Comparison of ENCODE assay signal across 8 cellular contexts in the genomic region with DNA sequence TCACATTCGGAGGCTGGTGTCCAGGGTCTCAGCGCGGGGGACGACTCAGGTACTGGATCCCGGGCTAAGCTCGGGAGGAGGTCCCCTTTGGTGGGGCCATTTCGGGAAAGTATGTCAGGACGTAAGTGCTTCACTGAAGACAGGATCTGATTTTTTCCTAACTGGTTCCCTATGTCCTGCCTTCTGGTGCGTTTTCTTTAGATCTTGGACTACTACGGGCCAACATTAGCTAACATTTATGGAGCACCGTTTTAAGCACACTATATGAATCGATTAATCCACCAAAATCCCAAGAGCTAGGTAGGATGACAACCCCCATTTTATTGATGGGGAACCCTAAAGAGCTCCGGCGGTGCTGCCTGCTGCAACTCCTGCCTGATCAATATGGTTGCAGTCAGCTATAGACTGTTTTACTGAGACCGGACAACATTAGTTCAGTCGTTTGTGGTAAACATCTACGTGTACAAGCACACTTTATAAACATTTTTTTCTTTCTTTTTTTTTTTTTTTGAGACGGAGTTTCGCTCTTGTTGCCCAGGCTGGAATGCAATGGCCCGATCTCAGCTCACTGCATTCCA. TPM values are rescaled to one million over a fixed set of nuclear protein-coding genes. Genes with fewer than 3 reads are reported as not detected.
A peak's percentile ranks its signal among the peaks of the same experiment; 100 is the strongest.
DNase-seq lines count a peak whose midpoint lies in the region; ATAC-seq and TF ChIP-seq lines count a peak whose summit lies in the region.

No MANE protein-coding gene starts in this region.

- H3K18ac ChIP-seq in H9 (ENCODE audit: insufficient read length, low read depth, low read length): peak overlapping the region; percentile 99

- CTCF ChIA-PET in A673 (lab: Charles Lee): interaction anchor here (0.5 to 1.2 kb wide), 4 partner anchors 24 to 103 kb away, joined by 3 read pairs; a partner anchor contains a TSS

- TF ChIP-seq CTCF in A673 (conservative IDR thresholded peaks at IDR 0.05; ENCODE audit: low read depth, low read length) (no peak), H9 (conservative IDR thresholded peaks at IDR 0.05) (no peak)

- H3K9ac ChIP-seq in H9 (ENCODE audit: extremely low read depth, insufficient read length, low read length) (peak overlapping the region; percentile 100), iPS-20b (ENCODE audit: low read depth, low read length) (peak overlapping the region; percentile 100), subcutaneous abdominal adipose tissue (ENCODE audit: low read length in 5 of 5) (peak overlapping the region in 4 of 5 donors; percentile 74 to 91 (median 83))

- no CpG with 5 or more reads among the region's 20 CpGs for WGBS in H9 (ENCODE audit: extremely low coverage, insufficient read length, low lambda C conversion rate)

- H2BK12ac ChIP-seq in H9 (ENCODE audit: insufficient read length, low read depth, low read length): no peak overlapping the region

- H3K9me3 Mint-ChIP-seq in H9: peaks cover 6 to 10% of the 10 kb centered on the region in 2 experiments; a peak in 4 of 5 replicates
- H3K9me3 Mint-ChIP-seq in activated T-helper 17 cell treated with anti-CD3 and anti-CD28 coated beads, Interleukin-2, amount 50 U/mL, for 72 hours: no peaks in the 10 kb centered on the region

- no peaks in the 10 kb centered on the region for H3K27me3 ChIP-seq in A673 (replicated peaks; ENCODE audit: insufficient read depth, low read depth, low read length, poor library complexity)
- H3K27me3 ChIP-seq in H9 (ENCODE audit: insufficient read depth, low read length): no peaks in the 10 kb centered on the region
- H3K27me3 ChIP-seq in iPS-20b (ENCODE audit: insufficient read depth, low read length): no peaks in the 10 kb centered on the region
- H3K27me3 ChIP-seq in subcutaneous abdominal adipose tissue (ENCODE audit: control insufficient read depth in 5 of 5, insufficient read depth in 4 of 5, low read length in 5 of 5): no peaks in the 10 kb centered on the region

- H3K56ac ChIP-seq in H9 (ENCODE audit: insufficient read length, low read depth, low read length): peak overlapping the region; percentile 90

- no peak overlapping the region for H3K23ac ChIP-seq in H9 (ENCODE audit: insufficient read length, low read depth, low read length)

- H3K36me3 ChIP-seq in A673 (ENCODE audit: insufficient read depth, low read length, poor library complexity, severe bottlenecking) (peaks cover 38% of the 10 kb centered on the region), iPS-20b (ENCODE audit: insufficient read depth, low read depth, low read length) (peaks cover 60% of the 10 kb centered on the region), subcutaneous abdominal adipose tissue (ENCODE audit: control insufficient read depth in 5 of 5, insufficient read depth in 5 of 5, low read length in 5 of 5) (peaks cover 22 to 31% (median 27%) of the 10 kb centered on the region in 5 donors)

- POLR2A ChIA-PET in A673 (lab: Charles Lee; ENCODE audit: low non-redundant PET): interaction anchor here (0.6 to 3.6 kb wide), 5 partner anchors 8 to 184 kb away, joined by 4 to 27 read pairs (median 5); a partner anchor contains a TSS

- intact Hi-C loops in A673 (cut with micrococcal nuclease; ENCODE audit: unreplicated experiment): loop anchor here (5.0 to 10.0 kb wide), 2 partner anchors 124 to 262 kb away; a partner anchor contains a TSS

- H4K20me1 ChIP-seq in H9 (ENCODE audit: control insufficient read depth, insufficient read depth, insufficient read length): no peaks in the 10 kb centered on the region

- no peak overlapping the region for H4K8ac ChIP-seq in H9 (replicated peaks; ENCODE audit: insufficient read length, low read depth, low read length)

- peak overlapping the region; percentile 93 for H4K5ac ChIP-seq in H9 (ENCODE audit: insufficient read length, low read depth, low read length)

- peak overlapping the region; percentile 70 for H3K4me3 ChIP-seq in A673 (ENCODE audit: low read depth, low read length, poor library complexity, severe bottlenecking)
- peak overlapping the region; percentile 91 for H3K4me3 ChIP-seq in iPS-20b (ENCODE audit: low read length)
- peak overlapping the region; percentile 79 to 93 (median 87) for H3K4me3 ChIP-seq in subcutaneous abdominal adipose tissue (ENCODE audit: low read depth in 1 of 5, low read length in 5 of 5)

- no peak for ATAC-seq in activated T-helper 17 cell treated with anti-CD3 and anti-CD28 coated beads, Interleukin-2, amount 50 U/mL, for 72 hours (replicated peaks)
- ATAC-seq in HG03469 (IDR thresholded peaks at IDR 0.05; ENCODE audit: unreplicated experiment): no peak

- peak overlapping the region; percentile 28; the same call in 1 of the 2 replicates for H3K4ac ChIP-seq in H9 (ENCODE audit: low read depth, low read length)

- H2BK120ac ChIP-seq in H9 (ENCODE audit: low read depth, low read length, poor library complexity, severe bottlenecking): peak overlapping the region; percentile 29

- no peak overlapping the region for H3T11ph ChIP-seq in H9 (ENCODE audit: low read length)

- peak overlapping the region; percentile 98 to 100 (median 99) for H3K27ac Mint-ChIP-seq in H9
- H3K27ac Mint-ChIP-seq in activated T-helper 17 cell treated with anti-CD3 and anti-CD28 coated beads, Interleukin-2, amount 50 U/mL, for 72 hours: peak overlapping the region; percentile 96

- BruUV-seq in A673 (replicated peaks; lab: Mats Ljungman, UMichigan): TSS peak; percentile 85

- no peaks in the 10 kb centered on the region for H3K79me1 ChIP-seq in H9 (ENCODE audit: insufficient read depth, low read depth, low read length, poor library complexity, severe bottlenecking)

- peak overlapping the region; percentile 99 for H3K4me3 Mint-ChIP-seq in H9
- H3K4me3 Mint-ChIP-seq in activated T-helper 17 cell treated with anti-CD3 and anti-CD28 coated beads, Interleukin-2, amount 50 U/mL, for 72 hours: peak overlapping the region; percentile 98

- H2BK15ac ChIP-seq in H9 (ENCODE audit: low read depth, low read length): no peak overlapping the region

- H3K36me3 Mint-ChIP-seq in H9 (ENCODE audit: insufficient read depth in 1 of 3, low read depth in 3 of 3): peaks cover 56 to 79% (median 59%) of the 10 kb centered on the region in 3 experiments
- peaks cover 61% of the 10 kb centered on the region for H3K36me3 Mint-ChIP-seq in activated T-helper 17 cell treated with anti-CD3 and anti-CD28 coated beads, Interleukin-2, amount 50 U/mL, for 72 hours (ENCODE audit: low read depth)

- H2AK5ac ChIP-seq in H9 (ENCODE audit: insufficient read length, low read length): no peak overlapping the region

- H3K4me2 ChIP-seq in H9 (ENCODE audit: insufficient read depth, insufficient read length, low read length): peak overlapping the region; percentile 98

- no peak overlapping the region for H2AFZ ChIP-seq in H9 (ENCODE audit: low read length)

- H4K91ac ChIP-seq in H9 (ENCODE audit: insufficient read length, low read depth, low read length): peak overlapping the region; percentile 32

- peaks cover 4% of the 10 kb centered on the region; the same call in 1 of the 2 replicates for H3K27me3 Mint-ChIP-seq in H9 (ENCODE audit: low read depth)
- H3K27me3 Mint-ChIP-seq in activated T-helper 17 cell treated with anti-CD3 and anti-CD28 coated beads, Interleukin-2, amount 50 U/mL, for 72 hours: no peaks in the 10 kb centered on the region

- H3K9me3 ChIP-seq in A673 (ENCODE audit: low read depth, low read length, poor library complexity, severe bottlenecking) (no peaks in the 10 kb centered on the region), H9 (ENCODE audit: control insufficient read depth, low read depth, low read length) (no peaks in the 10 kb centered on the region), iPS-20b (ENCODE audit: insufficient read depth, low read depth, low read length) (peaks cover 8% of the 10 kb centered on the region; the same call in 1 of the 2 replicates), subcutaneous abdominal adipose tissue (ENCODE audit: control insufficient read depth in 5 of 5, low read length in 5 of 5) (no peaks in the 10 kb centered on the region)

- H3K27ac ChIP-seq in A673 (ENCODE audit: low read depth, low read length, poor library complexity, severe bottlenecking): peak overlapping the region; percentile 92
- peak overlapping the region; percentile 72 for H3K27ac ChIP-seq in H9 (ENCODE audit: insufficient read length, low read depth, low read length)
- H3K27ac ChIP-seq in iPS-20b (ENCODE audit: low read length): peak overlapping the region; percentile 93
- peak overlapping the region; percentile 85 for H3K27ac ChIP-seq in subcutaneous abdominal adipose tissue (ENCODE audit: low read depth, low read length)

- H3K23me2 ChIP-seq in H9 (ENCODE audit: insufficient read length, low read depth, low read length, poor library complexity, severe bottlenecking): peaks cover 20% of the 10 kb centered on the region

- H3K79me2 ChIP-seq in H9 (ENCODE audit: insufficient read depth, low read length): peaks cover 57% of the 10 kb centered on the region

- H3K4me1 ChIP-seq in A673 (ENCODE audit: insufficient read depth, low read length, poor library complexity, severe bottlenecking) (peaks cover 20% of the 10 kb centered on the region), H9 (ENCODE audit: insufficient read depth, low read length) (no peaks in the 10 kb centered on the region; the same call in none of the 2 replicates), iPS-20b (ENCODE audit: insufficient read depth, low read length) (peaks cover 9% of the 10 kb centered on the region; the same call in 1 of the 2 replicates), subcutaneous abdominal adipose tissue (ENCODE audit: control insufficient read depth in 5 of 5, insufficient read depth in 5 of 5, low read length in 5 of 5) (peaks cover 2 to 41% (median 35%) of the 10 kb centered on the region in 5 donors)

- peak overlapping the region; percentile 87 for H2BK5ac ChIP-seq in H9 (ENCODE audit: insufficient read length, low read length)

- no peak overlapping the region for H2BK20ac ChIP-seq in H9 (ENCODE audit: low read depth, low read length, poor library complexity, severe bottlenecking)

- DNase-seq in A673 (ENCODE audit: low spot score) (no peak), H9 (no peak), NCI-H524 (lab: John Stamatoyannopoulos, UW) (no peak)
- DNase-seq in stimulated activated CD4-positive, alpha-beta T cell treated with anti-CD3 and anti-CD28 coated beads, Interleukin-4, amount 100 ng/mL, for 24 hours: no peak

- H3K14ac ChIP-seq in H9 (ENCODE audit: insufficient read depth, low read length): peak overlapping the region; percentile 99

- H3K4me1 Mint-ChIP-seq in H9: peaks cover 54 to 66% of the 10 kb centered on the region in 2 experiments
- H3K4me1 Mint-ChIP-seq in activated T-helper 17 cell treated with anti-CD3 and anti-CD28 coated beads, Interleukin-2, amount 50 U/mL, for 72 hours: peaks cover 28% of the 10 kb centered on the region

RNA-seq across cellular contexts. Expression of a gene that starts 17.0 kb away (rescaled TPM):
- total RNA-seq in A673 (2021) (147 and 155 TPM in 2 replicates), H9 (2021) (121 and 124 TPM in 2 replicates)
- 100 to 1,000 TPM in 1 of 2 donors, 10 to 100 TPM in 1; 70.3 to 104 TPM for total RNA-seq in activated T-helper 17 cell treated with anti-CD3 and anti-CD28 coated beads, Interleukin-2, amount 50 U/mL, for 72 hours

RNA-seq across cellular contexts. Expression of a gene that starts 23.8 kb away (rescaled TPM):
- total RNA-seq in A673 (2021) (0.77 TPM in 1 of 2 replicates, not detected in the other), H9 (2021) (0.53 and 1.2 TPM in 2 replicates)
- under 1 TPM; 0.82 TPM for total RNA-seq in activated T-helper 17 cell treated with anti-CD3 and anti-CD28 coated beads, Interleukin-2, amount 50 U/mL, for 72 hours

RNA-seq across cellular contexts. Expression of a gene that starts 24.3 kb away (rescaled TPM):
- total RNA-seq in A673 (2021): 480 and 511 TPM in 2 replicates
- 289 and 290 TPM in 2 replicates for total RNA-seq in H9 (2021)
- 100 to 1,000 TPM; 176 to 287 TPM for total RNA-seq in activated T-helper 17 cell treated with anti-CD3 and anti-CD28 coated beads, Interleukin-2, amount 50 U/mL, for 72 hours

RNA-seq across cellular contexts. Expression of a gene that starts 24.6 kb away (rescaled TPM):
- total RNA-seq in A673 (2021) (29.2 and 38.1 TPM in 2 replicates), H9 (2021) (33.5 and 34.7 TPM in 2 replicates)
- 10 to 100 TPM; 23.4 to 32.0 TPM for total RNA-seq in activated T-helper 17 cell treated with anti-CD3 and anti-CD28 coated beads, Interleukin-2, amount 50 U/mL, for 72 hours

RNA-seq across cellular contexts. Expression of a gene that starts 51.2 kb away (rescaled TPM):
- 78.8 and 82.0 TPM in 2 replicates for total RNA-seq in A673 (2021)
- total RNA-seq in H9 (2021): 65.5 and 69.0 TPM in 2 replicates
- 100 to 1,000 TPM in 1 of 2 donors, 10 to 100 TPM in 1; 85.8 to 115 TPM for total RNA-seq in activated T-helper 17 cell treated with anti-CD3 and anti-CD28 coated beads, Interleukin-2, amount 50 U/mL, for 72 hours
